Comparison of ENCODE assay signal across 28 cellular contexts in the genomic region with DNA sequence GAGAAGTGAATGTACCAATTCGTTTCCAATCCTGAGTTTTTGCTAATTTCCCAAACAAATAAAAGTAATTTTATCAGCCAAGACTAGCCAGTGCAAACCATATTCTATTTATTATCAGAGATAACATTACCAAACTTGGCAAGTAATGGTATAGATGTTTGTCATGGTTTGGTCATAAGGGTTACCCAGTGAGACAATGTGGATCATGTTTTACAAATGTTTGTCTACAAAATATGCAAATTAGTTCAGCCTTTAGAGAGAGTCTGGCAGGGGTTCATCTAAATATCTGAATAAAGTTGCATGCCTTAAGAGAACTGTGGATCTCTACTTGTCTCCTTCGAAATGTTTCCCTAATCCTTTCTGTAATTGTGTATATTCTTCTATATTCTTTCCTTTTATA.
"Had no signal": no experiment of that assay in that cellular context is flagged by ENCODE, and none has a peak within 500 bp of the region (broad histone marks: within the 10 kb centered on the region; RNA-seq: fewer than 3 reads in every experiment).

No MANE protein-coding gene starts in this region.

- H3K36me3 Mint-ChIP-seq: memory B cell; naive thymus-derived CD4-positive, alpha-beta T cell; neural progenitor cell had no signal

- H3K9me3 Mint-ChIP-seq: nephron; neural progenitor cell; stimulated activated naive CD8-positive, alpha-beta T cell treated with anti-CD3 and anti-CD28 coated beads, Interleukin-15, amount 100 ng/mL, for 72 hours had no signal

- H3K36me3 ChIP-seq: esophagus muscularis mucosa, neural progenitor cell, right lobe of liver, suprapubic skin, transverse colon, upper lobe of right lung, uterus had no signal

- H3K4me1 Mint-ChIP-seq: memory B cell; naive thymus-derived CD4-positive, alpha-beta T cell; stimulated activated naive CD8-positive, alpha-beta T cell treated with anti-CD3 and anti-CD28 coated beads, Interleukin-15, amount 100 ng/mL, for 72 hours had no signal

- H3K4me2 ChIP-seq: neural progenitor cell, smooth muscle cell had no signal

- H3K4me3 Mint-ChIP-seq: memory B cell; naive thymus-derived CD4-positive, alpha-beta T cell; nephron; neural progenitor cell; stimulated activated naive CD8-positive, alpha-beta T cell treated with anti-CD3 and anti-CD28 coated beads, Interleukin-15, amount 100 ng/mL, for 72 hours had no signal

- H3K9ac ChIP-seq: neural progenitor cell, parathyroid adenoma had no signal

- H3K27me3 ChIP-seq: dorsolateral prefrontal cortex, esophagus muscularis mucosa, neural progenitor cell, right lobe of liver, suprapubic skin, transverse colon, upper lobe of right lung, uterus had no signal

- DNase-seq: dorsolateral prefrontal cortex; effector CD4-positive, alpha-beta T cell; head of caudate nucleus; kidney; midbrain; naive thymus-derived CD4-positive, alpha-beta T cell; right lobe of liver; stimulated activated CD4-positive, alpha-beta T cell treated with anti-CD3 and anti-CD28 coated beads, Interleukin-12 subunit alpha, Interleukin-12 subunit beta, amount 100 ng/mL, for 4 hours; stimulated activated CD4-positive, alpha-beta T cell treated with anti-CD3 and anti-CD28 coated beads, Interleukin-1b, Interleukin-23, amount 100 ng/mL, for 48 hours; stimulated activated CD4-positive, alpha-beta T cell treated with anti-CD3 and anti-CD28 coated beads, Interleukin-4, amount 100 ng/mL, for 1 hour; stimulated activated CD8-positive, alpha-beta memory T cell treated with anti-CD3 and anti-CD28 coated beads, Interleukin-4, amount 100 ng/mL, for 48 hours; stimulated activated naive CD4-positive, alpha-beta T cell; stimulated activated naive CD8-positive, alpha-beta T cell treated with anti-CD3 and anti-CD28 coated beads, Interleukin-15, amount 100 ng/mL, for 72 hours; transverse colon; upper lobe of right lung; uterus had no signal

- H3K4me3 ChIP-seq: dorsolateral prefrontal cortex, esophagus muscularis mucosa, lung, neural progenitor cell, right lobe of liver, smooth muscle cell, suprapubic skin, transverse colon, upper lobe of right lung, uterus had no signal

- FAIRE-seq: colon, endothelial cell of umbilical vein, frontal cortex, kidney had no signal

- H3K27me3 Mint-ChIP-seq: memory B cell; naive thymus-derived CD4-positive, alpha-beta T cell; progenitor cell of endocrine pancreas; stimulated activated naive CD8-positive, alpha-beta T cell treated with anti-CD3 and anti-CD28 coated beads, Interleukin-15, amount 100 ng/mL, for 72 hours had no signal

- H3K4me1 ChIP-seq: esophagus muscularis mucosa, neural progenitor cell, parathyroid adenoma, suprapubic skin, transverse colon, upper lobe of right lung, uterus had no signal

- H3K27ac Mint-ChIP-seq: memory B cell; naive thymus-derived CD4-positive, alpha-beta T cell; nephron; neural progenitor cell; stimulated activated naive CD8-positive, alpha-beta T cell treated with anti-CD3 and anti-CD28 coated beads, Interleukin-15, amount 100 ng/mL, for 72 hours had no signal

- H3K27ac ChIP-seq: dorsolateral prefrontal cortex, esophagus muscularis mucosa, neural progenitor cell, parathyroid adenoma, right lobe of liver, suprapubic skin, transverse colon, upper lobe of right lung, uterus had no signal

- H2AFZ ChIP-seq: neural progenitor cell, parathyroid adenoma had no signal

- H3K79me2 ChIP-seq: parathyroid adenoma had no signal

- H3K9me3 ChIP-seq: esophagus muscularis mucosa, right lobe of liver, suprapubic skin, transverse colon, upper lobe of right lung, uterus had no signal
